In genomic region chr2:27306136-27306535, GRCh38 we compare ENCODE assay signal across 1 cellular context.
A peak's percentile ranks its signal among the peaks of the same experiment; 100 is the strongest.
TF ChIP-seq lines count a peak whose summit lies in the region.

No MANE protein-coding gene starts in this region.

TF ChIP-seq in GM23338, 12 proteins besides CTCF, POLR2A, EP300 and RAD21:
- TF ChIP-seq EZH2 (IDR thresholded peaks at IDR 0.05; ENCODE audit: low read depth, unreplicated experiment) (peak; percentile 10), ZNF114 (CRISPR knock-in tag; IDR thresholded peaks at IDR 0.05) (no peak)
